20 cellular contexts compared by ENCODE assay signal in the genomic region with DNA sequence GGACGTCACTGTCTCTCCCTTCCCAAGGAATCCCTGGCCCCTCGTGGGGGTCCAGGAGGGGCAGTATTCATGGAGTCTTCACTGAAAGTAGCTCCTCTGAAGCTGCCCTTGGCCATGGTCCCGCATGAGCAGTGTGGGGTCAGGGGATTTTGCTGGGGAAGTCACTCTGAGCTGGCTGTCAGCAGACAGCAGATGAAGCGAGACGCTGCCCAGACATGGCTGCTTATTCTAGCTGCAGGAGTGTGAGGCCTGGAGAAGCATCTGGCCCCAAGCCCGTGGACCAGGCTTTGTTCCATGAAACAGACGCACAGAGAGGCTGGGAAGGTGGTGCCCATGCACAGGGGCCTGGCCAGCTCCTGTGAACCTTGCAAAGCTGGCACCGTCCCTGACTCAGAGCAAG. TPM values are rescaled to one million over a fixed set of nuclear protein-coding genes. Genes with fewer than 3 reads are reported as not detected.
DNase-seq lines count a peak whose midpoint lies in the region; ATAC-seq, FAIRE-seq and TF ChIP-seq lines count a peak whose summit lies in the region.
"Had no signal": no experiment of that assay in that cellular context is flagged by ENCODE, and none has a peak within 500 bp of the region (broad histone marks: within the 10 kb centered on the region; RNA-seq: fewer than 3 reads in every experiment).

No MANE protein-coding gene starts in this region.

- H3K4me3 ChIP-seq in right atrium auricular region (no peak overlapping the region), kidney (ENCODE audit: low read length in 2 of 2) (no peak overlapping the region)
- H3K4me3 ChIP-seq: spleen had no signal

- no peak for TF ChIP-seq CTCF in right atrium auricular region (IDR thresholded peaks at IDR 0.05)
- no peak for TF ChIP-seq CTCF in kidney (IDR thresholded peaks at IDR 0.05; ENCODE audit: borderline replicate concordance, extremely low read depth, insufficient read depth)

- H3K27ac ChIP-seq in right atrium auricular region (no peak overlapping the region), kidney (ENCODE audit: low read depth in 2 of 2, low read length in 2 of 2) (no peak overlapping the region)
- H3K27ac ChIP-seq: C4-2B, parathyroid adenoma, spleen had no signal

- FAIRE-seq in kidney (lab: Jason Lieb, UNC), result no peak
- FAIRE-seq: endometrium, GM19239 had no signal

- peak; percentile 90 for ATAC-seq in Right ventricle myocardium inferior
- ATAC-seq: activated CD8-positive, alpha-beta memory T cell treated with anti-CD3 and anti-CD28 coated beads, Interleukin-2, amount 10 ng/mL, durations not matched to agents 7 days and 5 days had no signal

- H3K36me3 ChIP-seq in right atrium auricular region (no peaks in the 10 kb centered on the region), kidney (ENCODE audit: control insufficient read depth in 1 of 2, insufficient read depth in 2 of 2, low read length in 2 of 2) (no peaks in the 10 kb centered on the region)
- H3K36me3 ChIP-seq: spleen had no signal

- no peaks in the 10 kb centered on the region for H3K9me3 ChIP-seq in right atrium auricular region
- no peaks in the 10 kb centered on the region for H3K9me3 ChIP-seq in kidney (ENCODE audit: control insufficient read depth in 1 of 2, low read length in 2 of 2)
- H3K9me3 ChIP-seq: spleen had no signal

- H3K9ac ChIP-seq in kidney (ENCODE audit: low read length in 2 of 2), result no peak overlapping the region
- H3K9ac ChIP-seq: parathyroid adenoma had no signal

- DNase-seq in Right ventricle myocardium inferior (ENCODE audit: missing footprints) (peak; percentile 79), right atrium auricular region (ENCODE audit: low spot score) (no peak), cerebellar cortex (ENCODE audit: low spot score) (peak; percentile 93), kidney (peak; percentile 66), GDM1 (lab: John Stamatoyannopoulos, UW) (no peak), NCI-H82 (lab: John Stamatoyannopoulos, UW) (no peak)
- no peak for DNase-seq in activated CD8-positive, alpha-beta memory T cell treated with anti-CD3 and anti-CD28 coated beads, Interleukin-2, amount 50 U/mL, for 4 hours
- no peak for DNase-seq in activated naive CD4-positive, alpha-beta T cell treated with Interleukin-2 at 50 U/mL for 16 hours
- DNase-seq: 8988T; activated CD8-positive, alpha-beta memory T cell treated with anti-CD3 and anti-CD28 coated beads, Interleukin-2, amount 10 ng/mL, durations not matched to agents 7 days and 5 days; activated gamma-delta T cell; naive B cell; NCI-H1436; SHP77; spleen; trophoblast cell had no signal

- no peaks in the 10 kb centered on the region for H3K27me3 ChIP-seq in right atrium auricular region

- peaks cover 0 to 17% of the 10 kb centered on the region in 2 donors for H3K4me1 ChIP-seq in right atrium auricular region
- H3K4me1 ChIP-seq in kidney (ENCODE audit: control insufficient read depth in 1 of 2, insufficient read depth in 1 of 2, low read depth in 1 of 2, low read length in 2 of 2), result no peaks in the 10 kb centered on the region
- H3K4me1 ChIP-seq: parathyroid adenoma had no signal

- intact Hi-C loops in Right ventricle myocardium inferior (cut with DNase I), result no loop called here
- intact Hi-C loops in kidney (cut with DNase I), result no loop called here

RNA-seq across cellular contexts. Expression of a gene that starts 21.5 kb away (rescaled TPM):
- total RNA-seq in Right ventricle myocardium inferior, result 84.8 TPM
- total RNA-seq in right atrium auricular region, result 100 to 1,000 TPM in 1 of 2 donors, 10 to 100 TPM in 1; 75.3 to 110 TPM
- 124 TPM for total RNA-seq in kidney
- polyA plus RNA-seq in kidney (ENCODE audit: insufficient read depth, low read depth, low replicate concordance), result 1,185 TPM

Comparison
In these comparisons a context has a peak if more than half of its experiments do, and no peak if none do; other contexts are left out.
1. DNase-seq: peak in Right ventricle myocardium inferior (single experiment), cerebellar cortex (single experiment) and kidney (single experiment); none in right atrium auricular region (single experiment), GDM1 (single experiment), activated CD8-positive, alpha-beta memory T cell treated with anti-CD3 and anti-CD28 coated beads, Interleukin-2, amount 50 U/mL, for 4 hours (single experiment), activated naive CD4-positive, alpha-beta T cell treated with Interleukin-2 at 50 U/mL for 16 hours (single experiment) and NCI-H82 (single experiment).